ENCODE assay signal across 27 cellular contexts in the genomic region with DNA sequence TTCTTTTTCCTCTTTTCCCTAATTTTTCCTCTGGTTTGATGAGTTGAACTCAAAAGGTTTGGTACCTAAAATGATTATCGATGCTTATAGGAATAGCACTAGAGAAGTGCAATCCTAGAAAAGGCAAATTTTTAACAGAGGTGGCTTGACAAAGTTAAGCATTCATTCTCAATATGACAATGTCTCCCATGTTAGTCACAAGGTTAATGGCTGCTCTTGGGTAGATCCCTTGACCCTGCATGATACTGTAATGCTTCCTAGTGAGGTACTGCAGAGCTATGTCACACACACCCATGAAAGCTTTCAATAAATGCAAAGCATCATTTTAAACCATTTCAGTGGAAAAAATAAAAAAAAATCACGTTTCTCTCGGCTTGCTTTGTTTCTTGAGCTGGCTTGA. TPM values are rescaled to one million over a fixed set of nuclear protein-coding genes. Genes with fewer than 3 reads are reported as not detected.
DNase-seq lines count a peak whose midpoint lies in the region; ATAC-seq, FAIRE-seq and TF ChIP-seq lines count a peak whose summit lies in the region.
"Had no signal": no experiment of that assay in that cellular context is flagged by ENCODE, and none has a peak within 500 bp of the region (broad histone marks: within the 10 kb centered on the region; RNA-seq: fewer than 3 reads in every experiment).

No MANE protein-coding gene starts in this region.

- no peak overlapping the region for H3K4me3 ChIP-seq in tibial nerve
- H3K4me3 ChIP-seq: MG63, SJSA1 had no signal

- H3K27ac ChIP-seq in tibial nerve (no peak overlapping the region), substantia nigra (ENCODE audit: low read depth, low read length, poor library complexity, severe bottlenecking) (no peak overlapping the region)
- H3K27ac ChIP-seq: C4-2B, SJSA1 had no signal

- no peaks in the 10 kb centered on the region for H3K4me1 ChIP-seq in tibial nerve
- H3K4me1 ChIP-seq: Caco-2, SJSA1 had no signal

- DNase-seq in HTR-8/SVneo (ENCODE audit: insufficient read length, low spot score): no peak
- no peak for DNase-seq in anterior cingulate cortex (lab: John Stamatoyannopoulos, UW)
- DNase-seq in tibial nerve (ENCODE audit: low spot score in 2 of 2): no peak
- DNase-seq in substantia nigra (lab: John Stamatoyannopoulos, UW): no peak
- DNase-seq: Caco-2; CD8-positive, alpha-beta T cell; DMS 273 treated with DMSO at 0.1 percent for 48 hours; DMS79 treated with DMSO at 0.1 percent for 48 hours; GF-D8; IMR-90; KG1; MG63; NCI-H2029; NCI-H446; NCI-H524 treated with DMSO at 0.1 percent for 48 hours; NCI-H82; NK-92 treated with Interleukin-12 subunit alpha and Interleukin-12 subunit beta, amount 100 ng/mL, for 24 hours; PC-3; T-helper 2 cell had no signal

- no peak for TF ChIP-seq POLR2A in tibial nerve (IDR thresholded peaks at IDR 0.05)

- WGBS in tibial nerve, 2 donors: 81 to 89% methylated on average over 3 of the region's 3 CpGs

- ATAC-seq in GM18909 (IDR thresholded peaks at IDR 0.05; ENCODE audit: poor library complexity, unreplicated experiment) (peak; percentile 82), HG03097 (IDR thresholded peaks at IDR 0.05; ENCODE audit: low FRiP score, unreplicated experiment) (peak; percentile 95), HG02623 (IDR thresholded peaks at IDR 0.05; ENCODE audit: unreplicated experiment) (no peak)
- ATAC-seq: CD8-positive, alpha-beta T cell; PC-3; Right ventricle myocardium inferior had no signal

- peaks cover 0 to 28% (median 3%) of the 10 kb centered on the region in 4 donors for H3K9me3 ChIP-seq in tibial nerve
- H3K9me3 ChIP-seq: Caco-2, MG63, SJSA1 had no signal

- FAIRE-seq in HTR-8/SVneo (lab: Jason Lieb, UNC): peak; percentile 33
- FAIRE-seq: GM12891, H54 had no signal

- peaks cover 0 to 9% (median 0%) of the 10 kb centered on the region in 3 donors for H3K36me3 ChIP-seq in tibial nerve
- H3K36me3 ChIP-seq: MG63, SJSA1 had no signal

- H3K27me3 ChIP-seq in tibial nerve: no peaks in the 10 kb centered on the region
- H3K27me3 ChIP-seq: MG63, SJSA1 had no signal

- no peak for TF ChIP-seq EP300 in tibial nerve (IDR thresholded peaks at IDR 0.05)

- no peak for TF ChIP-seq CTCF in tibial nerve (IDR thresholded peaks at IDR 0.05)

RNA-seq across cellular contexts. Expression of a gene that starts 41.6 kb away (rescaled TPM):
- total RNA-seq in tibial nerve: 10 to 100 TPM; 17.0 to 23.5 (median 20.2) TPM
